11 cellular contexts compared by ENCODE assay signal in genomic region chr4:109801895-109802319, GRCh38. TPM values are rescaled to one million over a fixed set of nuclear protein-coding genes. Genes with fewer than 3 reads are reported as not detected.
DNase-seq lines count a peak whose midpoint lies in the region; ATAC-seq, FAIRE-seq and TF ChIP-seq lines count a peak whose summit lies in the region.
"Had no signal": no experiment of that assay in that cellular context is flagged by ENCODE, and none has a peak within 500 bp of the region (broad histone marks: within the 10 kb centered on the region; RNA-seq: fewer than 3 reads in every experiment).

TSS of gene CFI (minus strand) at chr4:109801999. CDS start at chr4:109801971, 28 bp downstream.

- peak within 1 kb of the TSS; percentile 57 for H3K27ac ChIP-seq in lower lobe of right lung
- H3K27ac ChIP-seq: 22Rv1 had no signal

- no peak within 1 kb of the TSS for H3K9ac ChIP-seq in endocrine pancreas (ENCODE audit: control insufficient read depth, insufficient read depth, low read length)

- DNase-seq in DMS 273 (lab: John Stamatoyannopoulos, UW; ENCODE audit: unreplicated experiment) = peak; percentile 13
- no peak for DNase-seq in DMS 273 treated with DMSO at 0.1 percent for 48 hours (lab: John Stamatoyannopoulos, UW)
- no peak for DNase-seq in lower lobe of right lung
- DNase-seq in urothelium cell line (ENCODE audit: low spot score) = peak; percentile 31
- no peak for DNase-seq in NCI-H1417 (lab: John Stamatoyannopoulos, UW)
- DNase-seq in amygdala (lab: John Stamatoyannopoulos, UW) = no peak
- DNase-seq: activated CD8-positive, alpha-beta memory T cell treated with anti-CD3 and anti-CD28 coated beads, Interleukin-2, amount 50 U/mL, for 4 hours; hippocampal formation had no signal

- H3K4me1 ChIP-seq in endocrine pancreas (ENCODE audit: control insufficient read depth, insufficient read depth, low read length) = no peaks in the 10 kb centered on the region
- H3K4me1 ChIP-seq in lower lobe of right lung = peaks cover 6% of the 10 kb centered on the region

- H3K36me3 ChIP-seq in endocrine pancreas (ENCODE audit: control insufficient read depth, insufficient read depth, low read length) (no peaks in the 10 kb centered on the region), lower lobe of right lung (no peaks in the 10 kb centered on the region)

- intact Hi-C loops in lower lobe of right lung (cut with DNase I) = no loop called here

- TF ChIP-seq CTCF in lower lobe of right lung (IDR thresholded peaks at IDR 0.05) = no peak

- FAIRE-seq in urothelium cell line (lab: Jason Lieb, UNC) = no peak

- H3K9me3 ChIP-seq in endocrine pancreas (ENCODE audit: control insufficient read depth, low read length) = no peaks in the 10 kb centered on the region
- peaks cover 5% of the 10 kb centered on the region for H3K9me3 ChIP-seq in lower lobe of right lung

- peak within 1 kb of the TSS; percentile 63 for H3K4me3 ChIP-seq in endocrine pancreas (ENCODE audit: control insufficient read depth, insufficient read depth, low read length)
- peak within 1 kb of the TSS; percentile 48 for H3K4me3 ChIP-seq in lower lobe of right lung

- ATAC-seq in lower lobe of right lung (peak; percentile 71 to 91), GM18520 (IDR thresholded peaks at IDR 0.05; ENCODE audit: unreplicated experiment) (no peak)

- H3K27me3 ChIP-seq in endocrine pancreas (ENCODE audit: control insufficient read depth, insufficient read depth, low read length) (no peaks in the 10 kb centered on the region), lower lobe of right lung (ENCODE audit: low read depth) (no peaks in the 10 kb centered on the region)

RNA-seq across cellular contexts. Expression of gene CFI, which starts in this region (rescaled TPM):
- 54.8 TPM for total RNA-seq in lower lobe of right lung

Comparison
In these comparisons a context has a peak if more than half of its experiments do, and no peak if none do; other contexts are left out.
1. DNase-seq: peak in DMS 273 (single experiment) and urothelium cell line (single experiment); none in DMS 273 treated with DMSO at 0.1 percent for 48 hours (single experiment), lower lobe of right lung (single experiment), NCI-H1417 (0 of 3) and amygdala (0 of 56).